20 cellular contexts compared by ENCODE assay signal in the genomic region with DNA sequence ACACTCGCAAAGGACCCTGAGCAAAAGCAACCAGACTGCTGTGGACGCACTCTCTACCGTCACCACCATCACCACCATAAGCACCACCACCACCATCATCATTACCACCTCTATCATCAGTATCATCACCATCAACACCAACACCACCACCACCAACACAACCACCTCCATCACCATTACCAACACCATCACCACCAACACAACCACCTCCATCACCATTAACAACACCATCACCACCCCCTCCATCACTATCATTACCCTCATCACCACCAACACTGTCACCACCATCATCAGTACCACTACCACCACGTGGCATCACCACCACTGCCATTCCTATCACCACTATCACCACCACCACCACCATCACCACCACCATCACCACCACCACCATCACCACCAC. TPM values are rescaled to one million over a fixed set of nuclear protein-coding genes. Genes with fewer than 3 reads are reported as not detected.
A peak's percentile ranks its signal among the peaks of the same experiment; 100 is the strongest.
DNase-seq lines count a peak whose midpoint lies in the region; ATAC-seq, FAIRE-seq and TF ChIP-seq lines count a peak whose summit lies in the region.
"Had no signal": no experiment of that assay in that cellular context is flagged by ENCODE, and none has a peak within 500 bp of the region (broad histone marks: within the 10 kb centered on the region; RNA-seq: fewer than 3 reads in every experiment).

No MANE protein-coding gene starts in this region.

- H3K9ac ChIP-seq in GM12878 (ENCODE audit: control insufficient read depth, insufficient read depth, low read length): no peak overlapping the region
- H3K9ac ChIP-seq: GM23248, KMS-11 had no signal

- SMC1A ChIA-PET in GM12878 (lab: Charles Lee; ENCODE audit: uncharacterized antibody, unreplicated experiment): no interaction called here

- in situ Hi-C loops in GM12878 (cut with MboI): no loop called here
- in situ Hi-C loops in GM13976 (cut with MboI; ENCODE audit: low sequenced_read_pairs, unreplicated experiment): loop anchor here (10.0 kb wide), 1 partner anchor 309 kb away; no protein-coding TSS in a partner anchor

- TF ChIP-seq POLR2A in GM12878 (IDR thresholded peaks at IDR 0.05; ENCODE audit: low read depth, low read length): no peak

- no peak overlapping the region for H3K27ac ChIP-seq in GM12878 (ENCODE audit: control insufficient read depth, insufficient read depth)
- H3K27ac ChIP-seq: GM23248, KMS-11 had no signal

- H3K36me3 Mint-ChIP-seq in immature natural killer cell (peaks cover 20 to 37% (median 24%) of the 10 kb centered on the region in 3 donors), CD14-positive monocyte (peaks cover 49 to 55% of the 10 kb centered on the region in 2 donors)

- BruUV-seq in GM12878 (replicated peaks; lab: Mats Ljungman, UMichigan): no TSS peak

- intact Hi-C loops in GM12878 (cut with micrococcal nuclease; ENCODE audit: unreplicated experiment) (no loop called here), CD14-positive monocyte (cut with micrococcal nuclease) (no loop called here)

- FAIRE-seq in HTR-8/SVneo (lab: Jason Lieb, UNC) (peak; percentile 86), GM12878 (lab: Jason Lieb, UNC) (no peak)
- FAIRE-seq: A204.1, H54 had no signal

- DNase-seq in HTR-8/SVneo (ENCODE audit: insufficient read length, low spot score) (no peak), GM12878 (ENCODE audit: low read depth, low spot score) (no peak), immature natural killer cell (no peak), activated gamma-delta T cell treated with Interleukin-2 at 50 U/mL for 16 hours (no peak), CD14-positive monocyte (ENCODE audit: low spot score) (no peak), HPDE6-E6E7 (ENCODE audit: extremely low spot score) (no peak), GM13976 (ENCODE audit: low spot score) (no peak)
- DNase-seq: ACHN; BE2C; C1 segment of cervical spinal cord; CD4-positive, alpha-beta T cell; DMS153; DMS79; GDM1; GM23248; HCEC 1CT; HFFc6 had no signal

- H3K27me3 ChIP-seq in GM12878 (replicated peaks in 1 of 2; ENCODE audit: control insufficient read depth in 2 of 2, insufficient read depth in 2 of 2, low read length in 1 of 2): no peaks in the 10 kb centered on the region
- H3K27me3 ChIP-seq: BE2C had no signal

- H3K36me3 ChIP-seq in GM12878 (ENCODE audit: control insufficient read depth in 2 of 2, insufficient read depth in 2 of 2, low read length in 1 of 2): peaks cover 25 to 36% of the 10 kb centered on the region in 2 experiments

- no peaks in the 10 kb centered on the region for H4K20me1 ChIP-seq in GM12878 (ENCODE audit: control insufficient read depth, insufficient read depth)

- no peak for TF ChIP-seq RAD21 in GM12878 (IDR thresholded peaks at IDR 0.05; ENCODE audit: insufficient read depth, low read depth, low read length)

- H3K9me3 Mint-ChIP-seq in immature natural killer cell (peaks cover 0 to 8% (median 3%) of the 10 kb centered on the region in 6 donors), CD14-positive monocyte (peaks cover 0 to 6% (median 3%) of the 10 kb centered on the region in 7 donors)
- H3K9me3 Mint-ChIP-seq: CD4-positive, alpha-beta T cell; HFFc6 had no signal

- H2AFZ ChIP-seq in GM12878 (ENCODE audit: control insufficient read depth, low read depth, low read length): no peak overlapping the region
- H2AFZ ChIP-seq: GM23248 had no signal

- RAD21 ChIA-PET in GM12878 (lab: Charles Lee; ENCODE audit: unreplicated experiment): no interaction called here

- H3K79me2 ChIP-seq in GM12878 (ENCODE audit: control insufficient read depth, insufficient read depth, low read length): no peaks in the 10 kb centered on the region

- 100% methylated on average over 4 of the region's 4 CpGs for whole genome bisulfite sequencing in GM12878 (ENCODE audit: insufficient coverage, insufficient replicate concordance, low lambda C conversion rate, missing lambda C conversion rate)

- no peak for ATAC-seq in GM12878

- H3K4me1 Mint-ChIP-seq in immature natural killer cell (peaks cover 6 to 20% of the 10 kb centered on the region in 2 donors), CD14-positive monocyte (peaks cover 21% of the 10 kb centered on the region)

- H3K27me3 Mint-ChIP-seq in immature natural killer cell (ENCODE audit: low read depth in 3 of 3) (peaks cover 2 to 17% (median 8%) of the 10 kb centered on the region in 3 donors), CD14-positive monocyte (ENCODE audit: low read depth in 3 of 3) (peaks cover 0 to 3% (median 2%) of the 10 kb centered on the region in 3 donors)
- H3K27me3 Mint-ChIP-seq: CD4-positive, alpha-beta T cell had no signal

- H3K27ac Mint-ChIP-seq in immature natural killer cell (peak overlapping the region in 5 of 6 donors; percentile 2 to 80 (median 70)), CD14-positive monocyte (peak overlapping the region in 1 of 7 donors; percentile 9)
- H3K27ac Mint-ChIP-seq: CD4-positive, alpha-beta T cell; HFFc6 had no signal

- POLR2A ChIA-PET in GM12878 (lab: Charles Lee): no interaction called here

- no peaks in the 10 kb centered on the region for H3K4me1 ChIP-seq in GM12878 (ENCODE audit: control insufficient read depth, insufficient read depth, low read length)
- H3K4me1 ChIP-seq: BE2C had no signal

- H3K4me2 ChIP-seq in GM12878 (ENCODE audit: control insufficient read depth, insufficient read depth): no peak overlapping the region
- H3K4me2 ChIP-seq: KMS-11 had no signal

- H3K9me3 ChIP-seq in GM12878 (replicated peaks; ENCODE audit: control insufficient read depth, insufficient read depth, low read length): no peaks in the 10 kb centered on the region; the same call in 2 of the 3 replicates
- H3K9me3 ChIP-seq: BE2C had no signal

- no peak for TF ChIP-seq EP300 in GM12878 (IDR thresholded peaks at IDR 0.05; ENCODE audit: borderline replicate concordance in 1 of 2, control insufficient read depth in 1 of 2, low read depth in 2 of 2, low read length in 2 of 2)

- H3K4me3 ChIP-seq in GM12878: no peak overlapping the region
- H3K4me3 ChIP-seq: GM23248 had no signal

- TF ChIP-seq CTCF in GM12878 (IDR thresholded peaks at IDR 0.05 in 2 of 3, conservative IDR thresholded peaks at IDR 0.05 in 1 of 3; ENCODE audit: control insufficient read depth in 2 of 3, extremely low read depth in 1 of 3, insufficient read depth in 1 of 3, low read depth in 3 of 3, low read length in 3 of 3) (no peak), CD14-positive monocyte (IDR thresholded peaks at IDR 0.05) (no peak), GM13976 (IDR thresholded peaks at IDR 0.05; ENCODE audit: borderline replicate concordance, control extremely low read depth, extremely low read depth, insufficient read depth, missing control alignments) (no peak)

- CTCF ChIA-PET in GM12878 (lab: Yijun Ruan, JAX): no interaction called here

- no peak overlapping the region for H3K4me3 Mint-ChIP-seq in immature natural killer cell
- no peak overlapping the region for H3K4me3 Mint-ChIP-seq in CD14-positive monocyte
- H3K4me3 Mint-ChIP-seq: CD4-positive, alpha-beta T cell; HFFc6 had no signal

TF ChIP-seq in GM12878, 131 proteins besides CTCF, POLR2A, EP300 and RAD21:
- TF ChIP-seq MYB (IDR thresholded peaks at IDR 0.05; ENCODE audit: borderline replicate concordance, low read depth, low read length) (no peak), HDGF (IDR thresholded peaks at IDR 0.05) (0 out of 2 replicates have a peak, but pooled peaks have one; percentile 35)

RNA-seq across cellular contexts. Expression of gene RIPK4, which starts 38.8 kb away (rescaled TPM):
- total RNA-seq in GM12878 (2013; cell fraction: nucleolus; rRNA removed): not detected in 2 replicates
- total RNA-seq in GM12878 (2014; rRNA removed): not detected in 2 replicates
- total RNA-seq in GM12878 (2014; rRNA removed; fragmentation: Illumina TruSeq; extraction: Trizol): not detected in 2 replicates
- 0.05 TPM in 1 of 2 replicates, not detected in the other for total RNA-seq in GM12878 (2021)
- not detected for polyA plus RNA-seq in GM12878 (2011; ENCODE audit: low read depth)
- polyA plus RNA-seq in GM12878 (2011; rRNA removed): not detected in 2 replicates
- polyA plus RNA-seq in GM12878 (2011; cell fraction: cytosol; rRNA removed): not detected in 2 replicates
- polyA plus RNA-seq in GM12878 (2011; cell fraction: nucleus; rRNA removed): not detected in 2 replicates
- 0.04 and 0.10 TPM in 2 replicates for polyA plus RNA-seq in GM12878 (2012)
- not detected in 2 replicates for polyA plus RNA-seq in GM12878 (2014; fragmentation: Illumina TruSeq; extraction: Trizol)
- not detected for polyA plus RNA-seq in GM12878 (2014; fragmentation: Nextera tagmentation; extraction: Ambion mirVana)
- polyA plus RNA-seq in GM12878 (2014; rRNA removed): not detected in 2 replicates
- not detected for polyA plus RNA-seq in GM12878 (2016; fragmentation: Nextera tagmentation; extraction: Ambion mirVana)
- polyA minus RNA-seq in GM12878 (2011; rRNA and poly(A)+ RNA removed): not detected in 2 replicates
- not detected in 2 replicates for polyA minus RNA-seq in GM12878 (2011; cell fraction: cytosol; rRNA and poly(A)+ RNA removed)
- polyA minus RNA-seq in GM12878 (2011; cell fraction: nucleus; rRNA and poly(A)+ RNA removed): not detected in 2 replicates
- not detected for polyA plus RNA-seq in immature natural killer cell
- polyA plus RNA-seq in CD14-positive monocyte: under 1 TPM in 1 of 2 donors, not detected in 1; 0.09 TPM
